6 cellular contexts compared by ENCODE assay signal in genomic region chr15:42360535-42361112, GRCh38. TPM values are rescaled to one million over a fixed set of nuclear protein-coding genes. Genes with fewer than 3 reads are reported as not detected.
"Had no signal": no experiment of that assay in that cellular context is flagged by ENCODE, and none has a peak within 500 bp of the region (broad histone marks: within the 10 kb centered on the region; RNA-seq: fewer than 3 reads in every experiment).

No MANE protein-coding gene starts in this region.

- H3K36me3 ChIP-seq: HAP-1 had no signal

- DNase-seq: HFFc6 had no signal

- H3K9me3 ChIP-seq: HAP-1 had no signal

- H3K4me3 ChIP-seq: GM23338, HAP-1 had no signal

- H3K4me2 ChIP-seq: GM23338 had no signal

- ATAC-seq: GM23338, HCT116, HepG2 had no signal

- FAIRE-seq: HepG2 had no signal

RNA-seq across cellular contexts. Expression of gene CAPN3, which starts 1.3 kb away (rescaled TPM):
- total RNA-seq: H7 had no signal
